24 cellular contexts compared by ENCODE assay signal in the genomic region with DNA sequence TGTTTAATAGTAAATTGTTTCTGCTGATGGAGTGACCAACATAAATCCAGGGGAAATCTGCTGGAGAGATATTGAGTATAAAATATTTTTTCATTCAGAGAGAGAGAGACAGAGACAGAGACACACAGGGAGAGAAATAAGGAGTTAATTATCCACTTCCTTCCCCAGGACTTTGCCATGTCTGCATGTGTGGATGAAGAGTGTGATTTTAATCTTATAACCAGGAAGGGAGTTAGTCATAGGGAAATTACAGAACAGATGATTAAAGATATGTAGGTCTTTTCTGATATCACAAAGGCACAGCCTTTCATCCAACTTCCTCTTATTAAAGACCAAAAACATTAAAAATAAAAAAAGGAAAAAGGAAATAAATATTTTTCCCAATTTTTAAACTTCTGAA.
DNase-seq lines count a peak whose midpoint lies in the region; ATAC-seq and TF ChIP-seq lines count a peak whose summit lies in the region.
"Had no signal": no experiment of that assay in that cellular context is flagged by ENCODE, and none has a peak within 500 bp of the region (broad histone marks: within the 10 kb centered on the region; RNA-seq: fewer than 3 reads in every experiment).

No MANE protein-coding gene starts in this region.

- H3K4me1 ChIP-seq in ACC112 (ENCODE audit: control insufficient read depth, insufficient read depth, low read length, unreplicated experiment) (peaks cover 4% of the 10 kb centered on the region), IMR-90 (ENCODE audit: control insufficient read depth, insufficient read depth, low read length) (no peaks in the 10 kb centered on the region)
- H3K4me1 ChIP-seq: thyroid gland had no signal

- TF ChIP-seq CTCF in IMR-90 (conservative IDR thresholded peaks at IDR 0.05; ENCODE audit: low read depth, low read length) (no peak), glutamatergic neuron (IDR thresholded peaks at IDR 0.05; ENCODE audit: partially characterized antibody, unreplicated experiment) (no peak)

- H3K36me3 ChIP-seq in ACC112 (ENCODE audit: insufficient read depth, low read length) (no peaks in the 10 kb centered on the region), IMR-90 (ENCODE audit: control insufficient read depth, insufficient read depth, low read length) (no peaks in the 10 kb centered on the region)
- H3K36me3 ChIP-seq: thyroid gland had no signal

- H2BK20ac ChIP-seq in IMR-90 (ENCODE audit: low read depth, low read length): no peak overlapping the region

- ATAC-seq in IMR-90 (ENCODE audit: low read depth) (no peak), GM18870 (IDR thresholded peaks at IDR 0.05; ENCODE audit: unreplicated experiment) (no peak)
- ATAC-seq: HCT116, T-cell had no signal

- no peak overlapping the region for H3K27ac Mint-ChIP-seq in glutamatergic neuron (ENCODE audit: unreplicated experiment)
- H3K27ac Mint-ChIP-seq: activated naive CD8-positive, alpha-beta T cell; CD4-positive, CD25-positive, alpha-beta regulatory T cell; endodermal cell; nephron progenitor cell; T-cell had no signal

- H4K91ac ChIP-seq in IMR-90 (ENCODE audit: insufficient read depth, low read depth, low read length): no peak overlapping the region

- H4K20me1 ChIP-seq in IMR-90 (ENCODE audit: insufficient read depth, low read length): no peaks in the 10 kb centered on the region

- BruUV-seq in IMR-90 (replicated peaks; lab: Mats Ljungman, UMichigan): no TSS peak

- H3K9me1 ChIP-seq in IMR-90 (ENCODE audit: insufficient read depth, low read length): no peaks in the 10 kb centered on the region

- no peaks in the 10 kb centered on the region for H3K79me1 ChIP-seq in IMR-90 (ENCODE audit: low read depth in 1 of 2, low read length in 2 of 2)

- H3K4me3 Mint-ChIP-seq in glutamatergic neuron (ENCODE audit: unreplicated experiment): no peak overlapping the region
- H3K4me3 Mint-ChIP-seq: activated naive CD8-positive, alpha-beta T cell; CD4-positive, CD25-positive, alpha-beta regulatory T cell; endodermal cell; nephron progenitor cell; T-cell had no signal

- H2BK5ac ChIP-seq in IMR-90 (ENCODE audit: low read depth, low read length, poor library complexity, severe bottlenecking): no peak overlapping the region

- H3K56ac ChIP-seq in IMR-90 (ENCODE audit: extremely low read depth, insufficient read depth, low read length): no peak overlapping the region

- intact Hi-C loops in IMR-90 (cut with micrococcal nuclease): no loop called here

- H3K27me3 ChIP-seq in ACC112 (ENCODE audit: insufficient read depth, low read length) (no peaks in the 10 kb centered on the region), IMR-90 (ENCODE audit: control insufficient read depth, insufficient read depth, low read length) (no peaks in the 10 kb centered on the region)
- H3K27me3 ChIP-seq: thyroid gland had no signal

- dilution Hi-C loops in IMR-90 (cut with HindIII; ENCODE audit: low sequenced_read_pairs, unreplicated experiment): no loop called here

- H2AFZ ChIP-seq in ACC112 (ENCODE audit: low read length, unreplicated experiment) (peak overlapping the region; percentile 37), IMR-90 (replicated peaks; ENCODE audit: low read length, poor library complexity) (no peak overlapping the region)

- no peaks in the 10 kb centered on the region for H3K36me3 Mint-ChIP-seq in glutamatergic neuron (ENCODE audit: unreplicated experiment)
- H3K36me3 Mint-ChIP-seq: activated naive CD8-positive, alpha-beta T cell; CD4-positive, CD25-positive, alpha-beta regulatory T cell; T-cell had no signal

- H4K5ac ChIP-seq in IMR-90 (ENCODE audit: low read depth, low read length): no peak overlapping the region

- CTCF ChIA-PET in IMR-90 (lab: Yijun Ruan, JAX): interaction anchor here (0.6 kb wide), 1 partner anchor 656 kb away, joined by 3 read pairs; no protein-coding TSS in a partner anchor

- no peak overlapping the region for H3K23ac ChIP-seq in IMR-90 (ENCODE audit: low read depth, low read length)

- H2BK120ac ChIP-seq in IMR-90 (ENCODE audit: low read depth, low read length): no peak overlapping the region

- POLR2A ChIA-PET in IMR-90 (lab: Charles Lee; ENCODE audit: unreplicated experiment): no interaction called here

- H3K4me1 Mint-ChIP-seq in glutamatergic neuron (ENCODE audit: low read depth, unreplicated experiment): peaks cover 3% of the 10 kb centered on the region
- H3K4me1 Mint-ChIP-seq: CD4-positive, CD25-positive, alpha-beta regulatory T cell; endodermal cell; T-cell had no signal

- H2AK9ac ChIP-seq in IMR-90 (replicated peaks; ENCODE audit: low read depth, low read length, poor library complexity): no peak overlapping the region

- H3K27me3 Mint-ChIP-seq in glutamatergic neuron (ENCODE audit: unreplicated experiment): no peaks in the 10 kb centered on the region
- H3K27me3 Mint-ChIP-seq: CD4-positive, CD25-positive, alpha-beta regulatory T cell had no signal

- no peak for TF ChIP-seq POLR2A in IMR-90 (IDR thresholded peaks at IDR 0.05; ENCODE audit: low read depth, low read length)

- H3K9ac ChIP-seq in IMR-90 (ENCODE audit: low read depth, low read length): no peak overlapping the region

- H3K79me2 ChIP-seq in ACC112 (ENCODE audit: control insufficient read depth, insufficient read depth, low read length, unreplicated experiment): no peaks in the 10 kb centered on the region

- in situ Hi-C loops in IMR-90 (cut with MboI; ENCODE audit: low sequenced_read_pairs): no loop called here

- no peak overlapping the region for H3K18ac ChIP-seq in IMR-90 (ENCODE audit: low read depth, low read length)

- no peak overlapping the region for H2BK15ac ChIP-seq in IMR-90 (ENCODE audit: low read depth, low read length)

- H3K4me3 ChIP-seq in ACC112 (ENCODE audit: low read depth, low read length) (no peak overlapping the region), IMR-90 (ENCODE audit: insufficient read depth, low read depth, low read length) (no peak overlapping the region)
- H3K4me3 ChIP-seq: thyroid gland had no signal

- DNase-seq in IMR-90 (peak; percentile 2), amniotic epithelial cell (ENCODE audit: low read depth) (peak; percentile 56), glomerular visceral epithelial cell (ENCODE audit: extremely low spot score) (peak; percentile 9), NCI-H187 (lab: John Stamatoyannopoulos, UW) (no peak), NCI-H524 treated with DMSO at 0.1 percent for 48 hours (lab: John Stamatoyannopoulos, UW) (no peak), glutamatergic neuron (no peak)
- DNase-seq: activated CD4-positive, alpha-beta T cell treated with anti-CD3 and anti-CD28 coated beads for 4 hours; CD4-positive, CD25-positive, alpha-beta regulatory T cell; DMS53; endodermal cell; left cardiac atrium; midbrain; NCI-H2107; NCI-H510A treated with DMSO at 0.1 percent for 48 hours; nephron progenitor cell; Right ventricle myocardium superior; stimulated activated CD4-positive, alpha-beta T cell treated with anti-CD3 and anti-CD28 coated beads, Interleukin-2, amount 100 ng/mL, for 24 hours; stimulated activated naive CD4-positive, alpha-beta T cell; T-cell; thyroid gland had no signal

- no peak overlapping the region for H3K14ac ChIP-seq in IMR-90 (replicated peaks; ENCODE audit: low read depth, low read length)

- H3K27ac ChIP-seq in ACC112 (ENCODE audit: low read depth, low read length) (no peak overlapping the region), IMR-90 (ENCODE audit: insufficient read depth, low read length) (no peak overlapping the region)

- H3K4ac ChIP-seq in IMR-90 (ENCODE audit: low read depth, low read length): no peak overlapping the region

- H2AK5ac ChIP-seq in IMR-90 (ENCODE audit: low read depth, low read length): no peak overlapping the region

- no peak overlapping the region for H3K4me2 ChIP-seq in IMR-90 (ENCODE audit: low read depth, low read length)

- no peak overlapping the region for H4K8ac ChIP-seq in IMR-90 (ENCODE audit: low read depth in 2 of 2, low read length in 2 of 2)

- H3K9me3 ChIP-seq in IMR-90 (ENCODE audit: control insufficient read depth, insufficient read depth, low read length): no peaks in the 10 kb centered on the region
- H3K9me3 ChIP-seq: thyroid gland had no signal

- no peaks in the 10 kb centered on the region for H3K9me3 Mint-ChIP-seq in glutamatergic neuron (ENCODE audit: unreplicated experiment)
- H3K9me3 Mint-ChIP-seq: endodermal cell, nephron progenitor cell, T-cell had no signal

- no peak for TF ChIP-seq RAD21 in IMR-90 (IDR thresholded peaks at IDR 0.05; ENCODE audit: low read length)

TF ChIP-seq in IMR-90, 13 proteins besides CTCF, POLR2A, EP300 and RAD21:
- TF ChIP-seq MAZ (IDR thresholded peaks at IDR 0.05; ENCODE audit: borderline replicate concordance, low read depth, low read length): no peak
- TF ChIP-seq, protein P1, sequence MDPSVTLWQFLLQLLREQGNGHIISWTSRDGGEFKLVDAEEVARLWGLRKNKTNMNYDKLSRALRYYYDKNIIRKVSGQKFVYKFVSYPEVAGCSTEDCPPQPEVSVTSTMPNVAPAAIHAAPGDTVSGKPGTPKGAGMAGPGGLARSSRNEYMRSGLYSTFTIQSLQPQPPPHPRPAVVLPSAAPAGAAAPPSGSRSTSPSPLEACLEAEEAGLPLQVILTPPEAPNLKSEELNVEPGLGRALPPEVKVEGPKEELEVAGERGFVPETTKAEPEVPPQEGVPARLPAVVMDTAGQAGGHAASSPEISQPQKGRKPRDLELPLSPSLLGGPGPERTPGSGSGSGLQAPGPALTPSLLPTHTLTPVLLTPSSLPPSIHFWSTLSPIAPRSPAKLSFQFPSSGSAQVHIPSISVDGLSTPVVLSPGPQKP (IDR thresholded peaks at IDR 0.05; ENCODE audit: borderline replicate concordance, low read depth, low read length): no peak
- TF ChIP-seq RFX5 (IDR thresholded peaks at IDR 0.05; ENCODE audit: low read depth, low read length): no peak
- TF ChIP-seq, protein P2, sequence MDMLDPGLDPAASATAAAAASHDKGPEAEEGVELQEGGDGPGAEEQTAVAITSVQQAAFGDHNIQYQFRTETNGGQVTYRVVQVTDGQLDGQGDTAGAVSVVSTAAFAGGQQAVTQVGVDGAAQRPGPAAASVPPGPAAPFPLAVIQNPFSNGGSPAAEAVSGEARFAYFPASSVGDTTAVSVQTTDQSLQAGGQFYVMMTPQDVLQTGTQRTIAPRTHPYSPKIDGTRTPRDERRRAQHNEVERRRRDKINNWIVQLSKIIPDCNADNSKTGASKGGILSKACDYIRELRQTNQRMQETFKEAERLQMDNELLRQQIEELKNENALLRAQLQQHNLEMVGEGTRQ (IDR thresholded peaks at IDR 0.05; ENCODE audit: low read depth, low read length): no peak
- no peak for TF ChIP-seq CEBPB (IDR thresholded peaks at IDR 0.05; ENCODE audit: low read depth, low read length)
- TF ChIP-seq NFE2L2 (IDR thresholded peaks at IDR 0.05; ENCODE audit: low read depth, low read length): no peak
- TF ChIP-seq BHLHE40 (IDR thresholded peaks at IDR 0.05; ENCODE audit: low read depth, low read length): no peak
- no peak for TF ChIP-seq SMC3 (IDR thresholded peaks at IDR 0.05; ENCODE audit: low read depth, low read length)
- TF ChIP-seq MXI1 (IDR thresholded peaks at IDR 0.05; ENCODE audit: borderline replicate concordance, low read depth, low read length): no peak
- no peak for TF ChIP-seq CHD1 (IDR thresholded peaks at IDR 0.05; ENCODE audit: low read depth, low read length)
- no peak for TF ChIP-seq FOS (IDR thresholded peaks at IDR 0.05; ENCODE audit: low read depth, low read length)
- no peak for TF ChIP-seq MAFK (IDR thresholded peaks at IDR 0.05; ENCODE audit: low read depth, low read length)

Comparison
In these comparisons a context has a peak if more than half of its experiments do, and no peak if none do; other contexts are left out.
1. DNase-seq: peak in IMR-90 (single experiment), amniotic epithelial cell (single experiment) and glomerular visceral epithelial cell (single experiment); none in NCI-H187 (0 of 2), NCI-H524 treated with DMSO at 0.1 percent for 48 hours (single experiment) and glutamatergic neuron (single experiment).